Comparison of ENCODE assay signal across 10 cellular contexts in genomic region chr5:73135429-73136276, GRCh38. TPM values are rescaled to one million over a fixed set of nuclear protein-coding genes. Genes with fewer than 3 reads are reported as not detected.
DNase-seq lines count a peak whose midpoint lies in the region; ATAC-seq and TF ChIP-seq lines count a peak whose summit lies in the region.
"Had no signal": no experiment of that assay in that cellular context is flagged by ENCODE, and none has a peak within 500 bp of the region (broad histone marks: within the 10 kb centered on the region; RNA-seq: fewer than 3 reads in every experiment).

No MANE protein-coding gene starts in this region.

- CTCF ChIA-PET in IMR-90 (lab: Yijun Ruan, JAX), result no interaction called here
- CTCF ChIA-PET in naive thymus-derived CD4-positive, alpha-beta T cell (lab: Charles Lee), result interaction anchor here (0.5 kb wide), 1 partner anchor 34 kb away, joined by 3 read pairs; no protein-coding TSS in a partner anchor

- peak; percentile 48 for TF ChIP-seq CTCF in IMR-90 (conservative IDR thresholded peaks at IDR 0.05; ENCODE audit: low read depth, low read length)
- TF ChIP-seq CTCF in heart left ventricle (IDR thresholded peaks at IDR 0.05), result no peak
- no peak for TF ChIP-seq CTCF in gastroesophageal sphincter (IDR thresholded peaks at IDR 0.05)

- H3K9me3 Mint-ChIP-seq in naive thymus-derived CD4-positive, alpha-beta T cell, result no peaks in the 10 kb centered on the region
- H3K9me3 Mint-ChIP-seq: activated T-cell treated with anti-CD3 and anti-CD28 coated beads, Interleukin-2, amount 50 U/mL, for 4 hours; naive thymus-derived CD8-positive, alpha-beta T cell had no signal

- peak overlapping the region; percentile 59 for H3K4ac ChIP-seq in IMR-90 (ENCODE audit: low read depth, low read length)

- H3K9me3 ChIP-seq in IMR-90 (ENCODE audit: control insufficient read depth, insufficient read depth, low read length), result no peaks in the 10 kb centered on the region
- H3K9me3 ChIP-seq in naive thymus-derived CD4-positive, alpha-beta T cell (ENCODE audit: control insufficient read depth in 2 of 3, low read length in 3 of 3), result no peaks in the 10 kb centered on the region
- H3K9me3 ChIP-seq in heart left ventricle, result no peaks in the 10 kb centered on the region
- H3K9me3 ChIP-seq in gastroesophageal sphincter, result no peaks in the 10 kb centered on the region

- peak overlapping the region; percentile 60 for H2BK20ac ChIP-seq in IMR-90 (ENCODE audit: low read depth, low read length)

- ATAC-seq in IMR-90 (ENCODE audit: low read depth) (peak; percentile 77), heart left ventricle (no peak), gastroesophageal sphincter (no peak)
- ATAC-seq in naive thymus-derived CD4-positive, alpha-beta T cell, result peak; percentile 31
- ATAC-seq: naive thymus-derived CD8-positive, alpha-beta T cell had no signal

- H2BK120ac ChIP-seq in IMR-90 (ENCODE audit: low read depth, low read length), result peak overlapping the region; percentile 51; the same call in 1 of the 2 replicates

- POLR2A ChIA-PET in IMR-90 (lab: Charles Lee; ENCODE audit: unreplicated experiment), result no interaction called here
- POLR2A ChIA-PET in naive thymus-derived CD4-positive, alpha-beta T cell (lab: Charles Lee), result no interaction called here

- H4K5ac ChIP-seq in IMR-90 (ENCODE audit: low read depth, low read length), result no peak overlapping the region

- H3K36me3 Mint-ChIP-seq in naive thymus-derived CD4-positive, alpha-beta T cell, result no peaks in the 10 kb centered on the region
- H3K36me3 Mint-ChIP-seq: naive thymus-derived CD8-positive, alpha-beta T cell had no signal

- no peak overlapping the region for H2BK5ac ChIP-seq in IMR-90 (ENCODE audit: low read depth, low read length, poor library complexity, severe bottlenecking)

- H3K18ac ChIP-seq in IMR-90 (ENCODE audit: low read depth, low read length), result no peak overlapping the region; the same call in 1 of the 2 replicates

- no peak overlapping the region for H3K27ac Mint-ChIP-seq in naive thymus-derived CD4-positive, alpha-beta T cell

- intact Hi-C loops in IMR-90 (cut with micrococcal nuclease) (loop anchor here (5.0 kb wide), 1 partner anchor 67 kb away; no protein-coding TSS in a partner anchor), heart left ventricle (cut with DNase I) (no loop called here)
- intact Hi-C loops in naive thymus-derived CD4-positive, alpha-beta T cell (cut with micrococcal nuclease), result loop anchor here in 1 of 2 donors (2.0 kb wide), 1 partner anchor 67 kb away; no protein-coding TSS in a partner anchor

- 0 out of 2 replicates have a peak overlapping the region, but pooled peaks have one; percentile 43 for H3K14ac ChIP-seq in IMR-90 (replicated peaks; ENCODE audit: low read depth, low read length)

- peak overlapping the region in 1 of 2 experiments; percentile 44; a peak in 1 of 4 replicates for H4K8ac ChIP-seq in IMR-90 (ENCODE audit: low read depth in 2 of 2, low read length in 2 of 2)

- no peaks in the 10 kb centered on the region for H3K4me1 Mint-ChIP-seq in naive thymus-derived CD4-positive, alpha-beta T cell

- WGBS in IMR-90 (ENCODE audit: extremely low coverage in 2 of 2, insufficient read length in 1 of 2), 2 experiments, result 40% methylated on average over 1 of the region's 12 CpGs; no CpG with 5 or more reads in 1 of the 2 experiments
- WGBS in heart left ventricle, 4 donors, result 40 to 47% (median 45%) methylated on average over 11 to 12 of the region's 12 CpGs
- 20 to 40% methylated on average over 1 of the region's 12 CpGs for WGBS in gastroesophageal sphincter (ENCODE audit: low coverage in 1 of 2), 2 donors

- no peaks in the 10 kb centered on the region for H4K20me1 ChIP-seq in IMR-90 (ENCODE audit: insufficient read depth, low read length)

- H3K27ac ChIP-seq in IMR-90 (ENCODE audit: insufficient read depth, low read length), result no peak overlapping the region
- H3K27ac ChIP-seq in naive thymus-derived CD4-positive, alpha-beta T cell (ENCODE audit: low read depth, low read length), result no peak overlapping the region
- H3K27ac ChIP-seq in substantia nigra (ENCODE audit: low read depth, low read length, poor library complexity, severe bottlenecking), result no peak overlapping the region
- no peak overlapping the region for H3K27ac ChIP-seq in heart left ventricle
- H3K27ac ChIP-seq in gastroesophageal sphincter, result no peak overlapping the region

- H3K23ac ChIP-seq in IMR-90 (ENCODE audit: low read depth, low read length), result 0 out of 2 replicates have a peak overlapping the region, but pooled peaks have one; percentile 4

- H3K4me2 ChIP-seq in IMR-90 (ENCODE audit: low read depth, low read length), result no peak overlapping the region

- H3K27me3 ChIP-seq in IMR-90 (ENCODE audit: control insufficient read depth, insufficient read depth, low read length), result peaks cover 4% of the 10 kb centered on the region; the same call in 1 of the 2 replicates
- H3K27me3 ChIP-seq in naive thymus-derived CD4-positive, alpha-beta T cell (ENCODE audit: control insufficient read depth in 2 of 2, insufficient read depth in 2 of 2, low read length in 2 of 2), result peaks cover 0 to 9% of the 10 kb centered on the region in 2 donors
- peaks cover 0 to 34% (median 7%) of the 10 kb centered on the region in 9 donors for H3K27me3 ChIP-seq in heart left ventricle
- peaks cover 27% of the 10 kb centered on the region for H3K27me3 ChIP-seq in gastroesophageal sphincter

- H2AK5ac ChIP-seq in IMR-90 (ENCODE audit: low read depth, low read length), result peak overlapping the region; percentile 31; the same call in 1 of the 2 replicates

- H3K4me3 ChIP-seq in IMR-90 (ENCODE audit: insufficient read depth, low read depth, low read length), result no peak overlapping the region
- H3K4me3 ChIP-seq in naive thymus-derived CD4-positive, alpha-beta T cell (ENCODE audit: low read length), result no peak overlapping the region
- H3K4me3 ChIP-seq in heart left ventricle, result no peak overlapping the region
- no peak overlapping the region for H3K4me3 ChIP-seq in gastroesophageal sphincter

- H3K56ac ChIP-seq in IMR-90 (ENCODE audit: extremely low read depth, insufficient read depth, low read length), result no peak overlapping the region

- TF ChIP-seq RAD21 in IMR-90 (IDR thresholded peaks at IDR 0.05; ENCODE audit: low read length), result peak; percentile 50

- H4K91ac ChIP-seq in IMR-90 (ENCODE audit: insufficient read depth, low read depth, low read length), result peak overlapping the region; percentile 46

- H2AFZ ChIP-seq in IMR-90 (replicated peaks; ENCODE audit: low read length, poor library complexity), result peak overlapping the region; percentile 81

- H3K4me1 ChIP-seq in IMR-90 (ENCODE audit: control insufficient read depth, insufficient read depth, low read length) (peaks cover 6% of the 10 kb centered on the region), heart left ventricle (peaks cover 0 to 3% (median 0%) of the 10 kb centered on the region in 12 donors), gastroesophageal sphincter (no peaks in the 10 kb centered on the region)
- no peaks in the 10 kb centered on the region for H3K4me1 ChIP-seq in naive thymus-derived CD4-positive, alpha-beta T cell (ENCODE audit: control insufficient read depth in 2 of 2, insufficient read depth in 2 of 2, low read length in 2 of 2)

- peak overlapping the region; percentile 45 for H2AK9ac ChIP-seq in IMR-90 (replicated peaks; ENCODE audit: low read depth, low read length, poor library complexity)

- in situ Hi-C loops in IMR-90 (cut with MboI; ENCODE audit: low sequenced_read_pairs), result no loop called here

- H2BK15ac ChIP-seq in IMR-90 (ENCODE audit: low read depth, low read length), result no peak overlapping the region; the same call in 2 of the 3 replicates

- DNase-seq in Daoy (ENCODE audit: low read depth) (peak; percentile 47), IMR-90 (peak; percentile 42), amniotic epithelial cell (ENCODE audit: low read depth) (peak; percentile 10), substantia nigra (lab: John Stamatoyannopoulos, UW) (no peak), heart left ventricle (no peak)
- peak in 1 of 9 donors; percentile 11 for DNase-seq in naive thymus-derived CD4-positive, alpha-beta T cell
- no peak for DNase-seq in stimulated activated CD8-positive, alpha-beta memory T cell treated with anti-CD3 and anti-CD28 coated beads, Interleukin-4, amount 100 ng/mL, for 48 hours
- DNase-seq: activated T-cell treated with anti-CD3 and anti-CD28 coated beads, Interleukin-2, amount 50 U/mL, for 4 hours had no signal

- no peak for TF ChIP-seq EP300 in gastroesophageal sphincter (IDR thresholded peaks at IDR 0.05)

- H3K36me3 ChIP-seq in IMR-90 (ENCODE audit: control insufficient read depth, insufficient read depth, low read length), result no peaks in the 10 kb centered on the region
- no peaks in the 10 kb centered on the region for H3K36me3 ChIP-seq in naive thymus-derived CD4-positive, alpha-beta T cell (ENCODE audit: control insufficient read depth in 2 of 3, insufficient read depth in 3 of 3, low read length in 3 of 3)
- no peaks in the 10 kb centered on the region for H3K36me3 ChIP-seq in heart left ventricle
- no peaks in the 10 kb centered on the region for H3K36me3 ChIP-seq in gastroesophageal sphincter

- H3K79me1 ChIP-seq in IMR-90 (ENCODE audit: low read depth in 1 of 2, low read length in 2 of 2), result no peaks in the 10 kb centered on the region

- dilution Hi-C loops in IMR-90 (cut with HindIII; ENCODE audit: low sequenced_read_pairs, unreplicated experiment), result no loop called here

- no TSS peak for BruUV-seq in IMR-90 (replicated peaks; lab: Mats Ljungman, UMichigan)

- peaks cover 47 to 57% (median 53%) of the 10 kb centered on the region in 5 donors for H3K27me3 Mint-ChIP-seq in naive thymus-derived CD4-positive, alpha-beta T cell

- H3K4me3 Mint-ChIP-seq in naive thymus-derived CD4-positive, alpha-beta T cell, result no peak overlapping the region
- H3K4me3 Mint-ChIP-seq: activated T-cell treated with anti-CD3 and anti-CD28 coated beads, Interleukin-2, amount 50 U/mL, for 4 hours; naive thymus-derived CD8-positive, alpha-beta T cell had no signal

- H3K9ac ChIP-seq in IMR-90 (ENCODE audit: low read depth, low read length), result no peak overlapping the region

- H3K9me1 ChIP-seq in IMR-90 (ENCODE audit: insufficient read depth, low read length), result peaks cover 5% of the 10 kb centered on the region; the same call in 1 of the 2 replicates

- TF ChIP-seq POLR2A in IMR-90 (IDR thresholded peaks at IDR 0.05; ENCODE audit: low read depth, low read length) (no peak), heart left ventricle (IDR thresholded peaks at IDR 0.05) (no peak), gastroesophageal sphincter (IDR thresholded peaks at IDR 0.05) (no peak)

RNA-seq across cellular contexts. Expression of gene TMEM171, which starts 15.3 kb away (rescaled TPM):
- 1.5 and 4.6 TPM in 2 replicates for total RNA-seq in Daoy (2014; rRNA removed; shearing (Covaris generic))
- 3.0 and 3.3 TPM in 2 replicates for total RNA-seq in IMR-90 (2012; rRNA removed)
- polyA plus RNA-seq in IMR-90 (2012; rRNA removed), result 4.9 and 5.1 TPM in 2 replicates
- polyA plus RNA-seq in IMR-90 (2012; cell fraction: cytosol; rRNA removed), result 9.6 and 12.6 TPM in 2 replicates
- 3.5 and 4.1 TPM in 2 replicates for polyA plus RNA-seq in IMR-90 (2012; cell fraction: nucleus; rRNA removed; ENCODE audit: low replicate concordance)
- under 1 TPM in 1 of 5 experiments, not detected in 4; 0.39 TPM for total RNA-seq in naive thymus-derived CD4-positive, alpha-beta T cell
- not detected for polyA plus RNA-seq in naive thymus-derived CD4-positive, alpha-beta T cell
- total RNA-seq in heart left ventricle, result under 1 TPM in 1 of 9 donors, not detected in 8; 0.27 TPM
- polyA plus RNA-seq in heart left ventricle, result not detected
- under 1 TPM in 1 of 4 donors, not detected in 3; 0.84 TPM for total RNA-seq in gastroesophageal sphincter
- total RNA-seq: naive thymus-derived CD8-positive, alpha-beta T cell had no signal

RNA-seq across cellular contexts. Expression of gene TMEM174, which starts 37.3 kb away (rescaled TPM):
- total RNA-seq in Daoy (2014; rRNA removed; shearing (Covaris generic)), result not detected in 2 replicates
- total RNA-seq in IMR-90 (2012; rRNA removed) (not detected in 2 replicates), heart left ventricle (not detected), gastroesophageal sphincter (not detected)
- polyA plus RNA-seq in IMR-90 (2012; rRNA removed) (not detected in 2 replicates), heart left ventricle (not detected)
- not detected in 2 replicates for polyA plus RNA-seq in IMR-90 (2012; cell fraction: cytosol; rRNA removed)
- not detected in 2 replicates for polyA plus RNA-seq in IMR-90 (2012; cell fraction: nucleus; rRNA removed; ENCODE audit: low replicate concordance)
- total RNA-seq in naive thymus-derived CD4-positive, alpha-beta T cell, result not detected
- polyA plus RNA-seq in naive thymus-derived CD4-positive, alpha-beta T cell, result not detected
- total RNA-seq: activated T-cell treated with anti-CD3 and anti-CD28 coated beads, Interleukin-2, amount 50 U/mL, for 4 hours; naive thymus-derived CD8-positive, alpha-beta T cell had no signal
- polyA plus RNA-seq: naive thymus-derived CD8-positive, alpha-beta T cell had no signal

Comparison
In these comparisons a context has a peak if more than half of its experiments do, and no peak if none do; other contexts are left out.
1. DNase-seq: peak in Daoy (single experiment), IMR-90 (single experiment) and amniotic epithelial cell (single experiment); none in stimulated activated CD8-positive, alpha-beta memory T cell treated with anti-CD3 and anti-CD28 coated beads, Interleukin-4, amount 100 ng/mL, for 48 hours (single experiment), substantia nigra (0 of 49) and heart left ventricle (0 of 5).
2. ATAC-seq: peak in IMR-90 (single experiment) and naive thymus-derived CD4-positive, alpha-beta T cell (single experiment); none in heart left ventricle (0 of 4) and gastroesophageal sphincter (single experiment).